In genomic region chr22:31461699-31462098, GRCh38 we compare ENCODE assay signal across 22 cellular contexts. TPM values are rescaled to one million over a fixed set of nuclear protein-coding genes. Genes with fewer than 3 reads are reported as not detected.
DNase-seq lines count a peak whose midpoint lies in the region; ATAC-seq, FAIRE-seq and TF ChIP-seq lines count a peak whose summit lies in the region.
"Had no signal": no experiment of that assay in that cellular context is flagged by ENCODE, and none has a peak within 500 bp of the region (broad histone marks: within the 10 kb centered on the region; RNA-seq: fewer than 3 reads in every experiment).

No MANE protein-coding gene starts in this region.

- TF ChIP-seq POLR2A in HepG2 (IDR thresholded peaks at IDR 0.05; ENCODE audit: insufficient read depth in 1 of 2, low read depth in 2 of 2, low read length in 2 of 2): no peak
- TF ChIP-seq POLR2A in right lobe of liver (IDR thresholded peaks at IDR 0.05): no peak

- H3K9me3 ChIP-seq in HepG2 (ENCODE audit: low read length) (no peaks in the 10 kb centered on the region), right lobe of liver (no peaks in the 10 kb centered on the region)
- H3K9me3 ChIP-seq: BLaER1, Caco-2, HAP-1 had no signal

- H4K20me1 ChIP-seq in HepG2 (ENCODE audit: insufficient read depth, low read length): no peaks in the 10 kb centered on the region

- no peak for DNase-seq in activated CD8-positive, alpha-beta memory T cell treated with anti-CD3 and anti-CD28 coated beads, Interleukin-2, amount 10 ng/mL, durations not matched to agents 7 days and 5 days
- no peak for DNase-seq in activated CD8-positive, alpha-beta memory T cell treated with anti-CD3 and anti-CD28 coated beads, Interleukin-2, amount 50 U/mL, for 4 hours
- DNase-seq in HepG2 (ENCODE audit: low spot score): no peak
- DNase-seq in right lobe of liver: no peak
- DNase-seq in progenitor cell of endocrine pancreas (ENCODE audit: low spot score, unreplicated experiment): no peak
- DNase-seq: Caco-2; CD4-positive, CD25-positive, alpha-beta regulatory T cell; CD8-positive, alpha-beta T cell; DMS153; DND-41; GOT3; HFFc6 had no signal

- no peak overlapping the region for H3K4me3 Mint-ChIP-seq in activated CD8-positive, alpha-beta memory T cell treated with anti-CD3 and anti-CD28 coated beads, Interleukin-2, amount 10 ng/mL, durations not matched to agents 7 days and 5 days
- no peak overlapping the region for H3K4me3 Mint-ChIP-seq in progenitor cell of endocrine pancreas (ENCODE audit: low read depth)
- H3K4me3 Mint-ChIP-seq: B cell; CD4-positive, CD25-positive, alpha-beta regulatory T cell; CD8-positive, alpha-beta T cell; HFFc6 had no signal

- H3K79me2 ChIP-seq in HepG2 (ENCODE audit: insufficient read depth, low read length): no peaks in the 10 kb centered on the region

- no peak for TF ChIP-seq EP300 in HepG2 (IDR thresholded peaks at IDR 0.05; ENCODE audit: low read depth in 2 of 2, low read length in 2 of 2)
- TF ChIP-seq EP300 in HepG2 (CRISPR knock-in tag; IDR thresholded peaks at IDR 0.05; ENCODE audit: borderline replicate concordance): no peak

- no peak for FAIRE-seq in HepG2 (lab: Jason Lieb, UNC)
- FAIRE-seq: A204.1, G401.6, GM12892, H54 had no signal

- intact Hi-C loops in HepG2 (cut with micrococcal nuclease; ENCODE audit: unreplicated experiment): no loop called here
- intact Hi-C loops in right lobe of liver (cut with DNase I): no loop called here

- no peak for ATAC-seq in activated CD8-positive, alpha-beta memory T cell treated with anti-CD3 and anti-CD28 coated beads, Interleukin-2, amount 10 ng/mL, durations not matched to agents 7 days and 5 days
- ATAC-seq in HepG2 (no peak), right lobe of liver (no peak), GM18520 (IDR thresholded peaks at IDR 0.05; ENCODE audit: unreplicated experiment) (no peak)
- ATAC-seq: CD8-positive, alpha-beta T cell had no signal

- H3K27ac ChIP-seq in HepG2 (ENCODE audit: extremely low read length, insufficient read depth, low read length) (no peak overlapping the region), right lobe of liver (no peak overlapping the region)
- H3K27ac ChIP-seq: 22Rv1, BLaER1, C4-2B had no signal

- CTCF ChIA-PET in activated CD8-positive, alpha-beta memory T cell treated with anti-CD3 and anti-CD28 coated beads, Interleukin-2, amount 10 ng/mL, durations not matched to agents 7 days and 5 days (lab: Charles Lee): no interaction called here
- CTCF ChIA-PET in HepG2 (lab: Yijun Ruan, JAX; ENCODE audit: low intra/inter-chr PET ratio, low total read pairs): no interaction called here

- peaks cover 56% of the 10 kb centered on the region for H3K36me3 Mint-ChIP-seq in activated CD8-positive, alpha-beta memory T cell treated with anti-CD3 and anti-CD28 coated beads, Interleukin-2, amount 10 ng/mL, durations not matched to agents 7 days and 5 days
- peaks cover 28% of the 10 kb centered on the region for H3K36me3 Mint-ChIP-seq in progenitor cell of endocrine pancreas (ENCODE audit: insufficient read depth)

- H3K4me1 ChIP-seq in HepG2 (ENCODE audit: insufficient read depth, low read length) (no peaks in the 10 kb centered on the region), right lobe of liver (no peaks in the 10 kb centered on the region)
- H3K4me1 ChIP-seq: BLaER1, Caco-2, HAP-1 had no signal

- peak overlapping the region; percentile 13 for H3K27ac Mint-ChIP-seq in activated CD8-positive, alpha-beta memory T cell treated with anti-CD3 and anti-CD28 coated beads, Interleukin-2, amount 10 ng/mL, durations not matched to agents 7 days and 5 days
- peak overlapping the region; percentile 38 for H3K27ac Mint-ChIP-seq in progenitor cell of endocrine pancreas
- H3K27ac Mint-ChIP-seq: B cell; CD4-positive, CD25-positive, alpha-beta regulatory T cell; CD8-positive, alpha-beta T cell; HFFc6 had no signal

- H3K4me2 ChIP-seq in HepG2 (ENCODE audit: low read depth, low read length): no peak overlapping the region
- H3K4me2 ChIP-seq: BLaER1 had no signal

- TF ChIP-seq RAD21 in HepG2 (CRISPR knock-in tag; IDR thresholded peaks at IDR 0.05): no peak

- H3K9ac ChIP-seq in HepG2 (ENCODE audit: insufficient read depth, low read depth, low read length): no peak overlapping the region
- H3K9ac ChIP-seq: BLaER1 had no signal

- in situ Hi-C loops in HepG2 (cut with HindIII; ENCODE audit: extremely low pct_ligation_motif_present, low pct_unique_long_range_greater_than_20kb): no loop called here

- H3K4me1 Mint-ChIP-seq in activated CD8-positive, alpha-beta memory T cell treated with anti-CD3 and anti-CD28 coated beads, Interleukin-2, amount 10 ng/mL, durations not matched to agents 7 days and 5 days: peaks cover 3% of the 10 kb centered on the region
- no peaks in the 10 kb centered on the region for H3K4me1 Mint-ChIP-seq in progenitor cell of endocrine pancreas (ENCODE audit: low read depth)
- H3K4me1 Mint-ChIP-seq: B cell had no signal

- POLR2A ChIA-PET in HepG2 (lab: Yijun Ruan, JAX): no interaction called here

- H3K4me3 ChIP-seq in HepG2 (replicated peaks in 1 of 3; ENCODE audit: insufficient read depth in 1 of 3, low read depth in 2 of 3, low read length in 3 of 3): no peak overlapping the region
- H3K4me3 ChIP-seq in right lobe of liver: no peak overlapping the region
- H3K4me3 ChIP-seq: BLaER1, HAP-1 had no signal

- H3K27me3 ChIP-seq in HepG2 (ENCODE audit: control insufficient read depth in 1 of 2, insufficient read depth in 2 of 2, low read length in 2 of 2) (no peaks in the 10 kb centered on the region), right lobe of liver (no peaks in the 10 kb centered on the region)
- H3K27me3 ChIP-seq: BLaER1 had no signal

- peaks cover 18 to 79% of the 10 kb centered on the region in 2 experiments for H3K36me3 ChIP-seq in HepG2 (replicated peaks in 1 of 2; ENCODE audit: control insufficient read depth in 1 of 2, insufficient read depth in 2 of 2, low read length in 2 of 2)
- peaks cover 0 to 61% (median 29%) of the 10 kb centered on the region in 4 donors for H3K36me3 ChIP-seq in right lobe of liver

- WGBS in HepG2 (ENCODE audit: low lambda C conversion rate): 100% methylated on average over 3 of the region's 3 CpGs
- WGBS in right lobe of liver (ENCODE audit: insufficient coverage, low coverage, low lambda C conversion rate, missing lambda C conversion rate): 100% methylated on average over 1 of the region's 3 CpGs

- TF ChIP-seq CTCF in HepG2 (CRISPR knock-in tag; IDR thresholded peaks at IDR 0.05) (no peak), right lobe of liver (IDR thresholded peaks at IDR 0.05) (no peak), progenitor cell of endocrine pancreas (IDR thresholded peaks at IDR 0.05; ENCODE audit: unreplicated experiment) (no peak)

- no peaks in the 10 kb centered on the region for H3K9me3 Mint-ChIP-seq in activated CD8-positive, alpha-beta memory T cell treated with anti-CD3 and anti-CD28 coated beads, Interleukin-2, amount 10 ng/mL, durations not matched to agents 7 days and 5 days (ENCODE audit: low read depth)
- H3K9me3 Mint-ChIP-seq in progenitor cell of endocrine pancreas (ENCODE audit: low read depth): no peaks in the 10 kb centered on the region
- H3K9me3 Mint-ChIP-seq: CD4-positive, CD25-positive, alpha-beta regulatory T cell; CD8-positive, alpha-beta T cell; HFFc6 had no signal

- no TSS peak for BruUV-seq in HepG2 (replicated peaks; lab: Mats Ljungman, UMichigan)

- no peak overlapping the region for H2AFZ ChIP-seq in HepG2 (ENCODE audit: low read length)

- no peaks in the 10 kb centered on the region for H3K27me3 Mint-ChIP-seq in activated CD8-positive, alpha-beta memory T cell treated with anti-CD3 and anti-CD28 coated beads, Interleukin-2, amount 10 ng/mL, durations not matched to agents 7 days and 5 days
- no peaks in the 10 kb centered on the region for H3K27me3 Mint-ChIP-seq in progenitor cell of endocrine pancreas
- H3K27me3 Mint-ChIP-seq: B cell; CD4-positive, CD25-positive, alpha-beta regulatory T cell had no signal

RNA-seq across cellular contexts. Expression of gene EIF4ENIF1, which starts 27.9 kb away (rescaled TPM):
- 10 to 100 TPM; 39.1 to 50.4 TPM for total RNA-seq in activated CD8-positive, alpha-beta memory T cell treated with anti-CD3 and anti-CD28 coated beads, Interleukin-2, amount 10 ng/mL, durations not matched to agents 7 days and 5 days
- total RNA-seq in HepG2 (2016; rRNA removed; fragmentation: Illumina TruSeq; extraction: Trizol) (12.3 and 14.0 TPM in 2 replicates), right lobe of liver (10 to 100 TPM in 2 of 6 experiments, 1 to 10 TPM in 4; 4.2 to 11.9 (median 8.3) TPM), progenitor cell of endocrine pancreas (41.0 and 46.5 TPM in 2 replicates)
- total RNA-seq in HepG2 (2016; cell fraction: cytosol; rRNA removed; fragmentation: Illumina TruSeq; extraction: Trizol; ENCODE audit: low read depth): 7.3 TPM in 2 replicates
- total RNA-seq in HepG2 (2016; cell fraction: insoluble cytoplasmic fraction; rRNA removed; fragmentation: Illumina TruSeq; extraction: Trizol): 9.2 and 11.4 TPM in 2 replicates
- total RNA-seq in HepG2 (2016; cell fraction: membrane; rRNA removed; fragmentation: Illumina TruSeq; extraction: Trizol): 8.2 and 8.4 TPM in 2 replicates
- total RNA-seq in HepG2 (2016; cell fraction: nucleus; rRNA removed; fragmentation: Illumina TruSeq; extraction: Trizol): 14.1 and 16.0 TPM in 2 replicates
- polyA plus RNA-seq in HepG2 (2011; rRNA removed): 11.9 and 15.1 TPM in 2 replicates
- polyA plus RNA-seq in HepG2 (2011; cell fraction: cytosol; rRNA removed): 9.5 and 9.7 TPM in 2 replicates
- polyA plus RNA-seq in HepG2 (2011; cell fraction: nucleus; rRNA removed): 18.6 and 26.1 TPM in 2 replicates
- polyA plus RNA-seq in HepG2 (2012): 13.8 and 16.8 TPM in 2 replicates
- polyA plus RNA-seq in HepG2 (2016; cell fraction: cytosol; fragmentation: Illumina TruSeq; extraction: Trizol; ENCODE audit: low read depth): 2.1 and 2.2 TPM in 2 replicates
- polyA plus RNA-seq in HepG2 (2016; cell fraction: insoluble cytoplasmic fraction; fragmentation: Illumina TruSeq; extraction: Trizol; ENCODE audit: low read depth): 14.9 and 16.1 TPM in 2 replicates
- polyA plus RNA-seq in HepG2 (2016; cell fraction: membrane; fragmentation: Illumina TruSeq; extraction: Trizol; ENCODE audit: low read depth): 4.8 and 5.1 TPM in 2 replicates
- polyA plus RNA-seq in HepG2 (2016; cell fraction: nucleus; fragmentation: Illumina TruSeq; extraction: Trizol; ENCODE audit: insufficient read depth, low read depth): 39.1 and 47.3 TPM in 2 replicates
- polyA minus RNA-seq in HepG2 (2011; rRNA and poly(A)+ RNA removed; ENCODE audit: low replicate concordance): 22.1 and 23.5 TPM in 2 replicates
- 10.5 and 14.5 TPM in 2 replicates for polyA minus RNA-seq in HepG2 (2011; cell fraction: cytosol; rRNA and poly(A)+ RNA removed)
- polyA minus RNA-seq in HepG2 (2011; cell fraction: nucleus; rRNA and poly(A)+ RNA removed): 26.1 and 28.6 TPM in 2 replicates

RNA-seq across cellular contexts. Expression of gene SFI1, which starts 34.6 kb away (rescaled TPM):
- total RNA-seq in activated CD8-positive, alpha-beta memory T cell treated with anti-CD3 and anti-CD28 coated beads, Interleukin-2, amount 10 ng/mL, durations not matched to agents 7 days and 5 days: 100 to 1,000 TPM; 150 to 192 TPM
- total RNA-seq in HepG2 (2016; rRNA removed; fragmentation: Illumina TruSeq; extraction: Trizol) (6.2 and 20.5 TPM in 2 replicates), right lobe of liver (10 to 100 TPM in 2 of 6 experiments, 1 to 10 TPM in 4; 7.0 to 14.0 (median 8.7) TPM), progenitor cell of endocrine pancreas (61.9 and 66.3 TPM in 2 replicates)
- total RNA-seq in HepG2 (2016; cell fraction: cytosol; rRNA removed; fragmentation: Illumina TruSeq; extraction: Trizol; ENCODE audit: low read depth): 12.0 and 12.8 TPM in 2 replicates
- total RNA-seq in HepG2 (2016; cell fraction: insoluble cytoplasmic fraction; rRNA removed; fragmentation: Illumina TruSeq; extraction: Trizol): 5.1 and 23.0 TPM in 2 replicates
- total RNA-seq in HepG2 (2016; cell fraction: membrane; rRNA removed; fragmentation: Illumina TruSeq; extraction: Trizol): 9.4 and 10.5 TPM in 2 replicates
- total RNA-seq in HepG2 (2016; cell fraction: nucleus; rRNA removed; fragmentation: Illumina TruSeq; extraction: Trizol): 29.9 and 34.8 TPM in 2 replicates
- 40.1 and 47.1 TPM in 2 replicates for polyA plus RNA-seq in HepG2 (2011; rRNA removed)
- 10.2 and 16.0 TPM in 2 replicates for polyA plus RNA-seq in HepG2 (2011; cell fraction: cytosol; rRNA removed)
- polyA plus RNA-seq in HepG2 (2011; cell fraction: nucleus; rRNA removed): 348 and 418 TPM in 2 replicates
- polyA plus RNA-seq in HepG2 (2012): 24.6 and 25.8 TPM in 2 replicates
- polyA plus RNA-seq in HepG2 (2016; cell fraction: cytosol; fragmentation: Illumina TruSeq; extraction: Trizol; ENCODE audit: low read depth): 1.7 and 2.7 TPM in 2 replicates
- polyA plus RNA-seq in HepG2 (2016; cell fraction: insoluble cytoplasmic fraction; fragmentation: Illumina TruSeq; extraction: Trizol; ENCODE audit: low read depth): 4.5 and 5.0 TPM in 2 replicates
- 3.1 and 3.2 TPM in 2 replicates for polyA plus RNA-seq in HepG2 (2016; cell fraction: membrane; fragmentation: Illumina TruSeq; extraction: Trizol; ENCODE audit: low read depth)
- polyA plus RNA-seq in HepG2 (2016; cell fraction: nucleus; fragmentation: Illumina TruSeq; extraction: Trizol; ENCODE audit: insufficient read depth, low read depth): 84.2 and 91.0 TPM in 2 replicates
- 27.1 and 44.8 TPM in 2 replicates for polyA minus RNA-seq in HepG2 (2011; rRNA and poly(A)+ RNA removed; ENCODE audit: low replicate concordance)
- 6.7 and 7.4 TPM in 2 replicates for polyA minus RNA-seq in HepG2 (2011; cell fraction: cytosol; rRNA and poly(A)+ RNA removed)
- 93.3 and 102 TPM in 2 replicates for polyA minus RNA-seq in HepG2 (2011; cell fraction: nucleus; rRNA and poly(A)+ RNA removed)
